Comparison of ENCODE assay signal across 19 cellular contexts in the genomic region with DNA sequence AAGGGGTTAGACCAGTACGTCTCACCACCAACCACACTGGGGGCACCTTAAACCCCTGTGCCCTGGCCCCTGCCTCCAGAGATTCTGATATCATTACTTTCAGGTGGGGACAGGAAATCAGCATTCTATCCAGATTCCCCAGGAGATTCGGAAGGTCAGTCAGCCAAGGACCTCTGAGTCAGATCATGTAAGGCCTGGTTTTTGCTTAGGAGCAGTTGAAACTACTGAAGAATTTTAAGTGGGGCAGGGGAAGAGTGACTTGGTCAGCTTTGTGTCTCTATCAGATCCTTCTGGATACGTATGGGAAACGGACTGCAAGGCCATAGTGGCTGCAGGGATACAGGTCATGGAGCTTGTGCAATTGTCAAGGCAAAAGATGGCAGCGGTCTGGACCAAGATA. TPM values are rescaled to one million over a fixed set of nuclear protein-coding genes. Genes with fewer than 3 reads are reported as not detected.
DNase-seq lines count a peak whose midpoint lies in the region; ATAC-seq and TF ChIP-seq lines count a peak whose summit lies in the region.
"Had no signal": no experiment of that assay in that cellular context is flagged by ENCODE, and none has a peak within 500 bp of the region (broad histone marks: within the 10 kb centered on the region; RNA-seq: fewer than 3 reads in every experiment).

No MANE protein-coding gene starts in this region.

- no peak for ATAC-seq in right cardiac atrium
- no peak for ATAC-seq in heart left ventricle
- ATAC-seq in GM21515 (IDR thresholded peaks at IDR 0.05; ENCODE audit: unreplicated experiment): no peak

- H2AFZ ChIP-seq in osteoblast (ENCODE audit: low read length): no peak overlapping the region

- H3K36me3 ChIP-seq in heart left ventricle: peaks cover 0 to 13% (median 3%) of the 10 kb centered on the region in 9 donors
- H3K36me3 ChIP-seq in osteoblast (ENCODE audit: insufficient read depth, low read length): no peaks in the 10 kb centered on the region

- H4K20me1 ChIP-seq in osteoblast (ENCODE audit: insufficient read depth, low read length): peaks cover 18% of the 10 kb centered on the region

- no peaks in the 10 kb centered on the region for H3K9me3 ChIP-seq in right cardiac atrium (ENCODE audit: control insufficient read depth, low read length)
- no peaks in the 10 kb centered on the region for H3K9me3 ChIP-seq in heart left ventricle
- no peaks in the 10 kb centered on the region for H3K9me3 ChIP-seq in osteoblast (ENCODE audit: low read depth, low read length)

- DNase-seq in right cardiac atrium: no peak
- no peak for DNase-seq in heart left ventricle
- DNase-seq in fibroblast of the aortic adventitia (ENCODE audit: low read depth): peak; percentile 12
- peak; percentile 78 for DNase-seq in osteoblast (ENCODE audit: insufficient read length, low spot score, missing footprints)
- DNase-seq in GM13977 (ENCODE audit: low spot score): no peak
- no peak for DNase-seq in NCI-H446 treated with DMSO at 0.1 percent for 48 hours (lab: John Stamatoyannopoulos, UW)
- DNase-seq: DMS53, GDM1, NCI-H1694 treated with DMSO at 0.1 percent for 48 hours, NCI-H2081 treated with DMSO at 0.1 percent for 48 hours, NCI-H2171 treated with DMSO at 0.1 percent for 48 hours, NCI-H446, NCI-H526 treated with DMSO at 0.1 percent for 48 hours, SHP77 treated with DMSO at 0.1 percent for 48 hours had no signal

- no peak overlapping the region for H3K4me3 ChIP-seq in right cardiac atrium (ENCODE audit: low read length)
- no peak overlapping the region for H3K4me3 ChIP-seq in heart left ventricle
- no peak overlapping the region for H3K4me3 ChIP-seq in fibroblast of the aortic adventitia (ENCODE audit: low read depth, low read length)
- no peak overlapping the region for H3K4me3 ChIP-seq in osteoblast (ENCODE audit: insufficient read depth, low read length)
- H3K4me3 ChIP-seq: SK-N-MC had no signal

- intact Hi-C loops in right cardiac atrium (cut with DNase I): loop anchor here in 1 of 4 donors (10.0 kb wide), 1 partner anchor 47 kb away; no protein-coding TSS in a partner anchor
- intact Hi-C loops in heart left ventricle (cut with DNase I): loop anchor here in 4 of 10 donors (5.0 to 10.0 kb wide), 3 partner anchors 44 to 253 kb away; no protein-coding TSS in a partner anchor

- H3K79me2 ChIP-seq in osteoblast (ENCODE audit: insufficient read depth, low read length): peaks cover 78% of the 10 kb centered on the region

- H3K27me3 ChIP-seq in right cardiac atrium (ENCODE audit: control insufficient read depth, insufficient read depth) (no peaks in the 10 kb centered on the region), heart left ventricle (no peaks in the 10 kb centered on the region), osteoblast (ENCODE audit: insufficient read depth, low read length) (no peaks in the 10 kb centered on the region)

- 67% methylated on average over 5 of the region's 5 CpGs for WGBS in right cardiac atrium
- 63 to 80% (median 70%) methylated on average over 5 of the region's 5 CpGs for WGBS in heart left ventricle, 4 donors

- no peak for TF ChIP-seq POLR2A in heart left ventricle (IDR thresholded peaks at IDR 0.05)

- H3K27ac ChIP-seq in right cardiac atrium (ENCODE audit: low read length): peak overlapping the region; percentile 25
- H3K27ac ChIP-seq in heart left ventricle: peak overlapping the region in 3 of 12 donors; percentile 4 to 78 (median 69)
- no peak overlapping the region for H3K27ac ChIP-seq in osteoblast (ENCODE audit: low read depth, low read length)
- H3K27ac ChIP-seq: SK-N-MC had no signal

- H3K4me1 ChIP-seq in right cardiac atrium (ENCODE audit: control insufficient read depth, insufficient read depth, low read length): peaks cover 15% of the 10 kb centered on the region
- H3K4me1 ChIP-seq in heart left ventricle: peaks cover 0 to 62% (median 37%) of the 10 kb centered on the region in 12 donors
- H3K4me1 ChIP-seq in osteoblast (ENCODE audit: insufficient read depth, low read length): peaks cover 11% of the 10 kb centered on the region

- in situ Hi-C loops in GM13977 (cut with MboI; ENCODE audit: low pct_unique_long_range_greater_than_20kb, low sequenced_read_pairs, unreplicated experiment): no loop called here

- H3K4me2 ChIP-seq in osteoblast (ENCODE audit: insufficient read depth, low read length): no peak overlapping the region

- TF ChIP-seq CTCF in heart left ventricle (IDR thresholded peaks at IDR 0.05): no peak
- TF ChIP-seq CTCF in fibroblast of the aortic adventitia (IDR thresholded peaks at IDR 0.05; ENCODE audit: insufficient read depth, low read length): no peak
- no peak for TF ChIP-seq CTCF in osteoblast (IDR thresholded peaks at IDR 0.05; ENCODE audit: extremely low read depth, low read depth, low read length)
- TF ChIP-seq CTCF in GM13977 (IDR thresholded peaks at IDR 0.05; ENCODE audit: extremely low read depth, insufficient read depth, missing control alignments): no peak

RNA-seq across cellular contexts. Expression of a gene that starts 9.0 kb away (rescaled TPM):
- total RNA-seq in right cardiac atrium (10 to 100 TPM; 66.0 to 85.0 (median 74.3) TPM), heart left ventricle (100 to 1,000 TPM in 1 of 9 donors, 10 to 100 TPM in 8; 37.8 to 103 (median 64.8) TPM), fibroblast of the aortic adventitia (ENCODE audit: low replicate concordance) (6.8 and 31.1 TPM in 2 replicates), osteoblast (31.8 and 35.4 TPM in 2 replicates)
- polyA plus RNA-seq in right cardiac atrium (34.4 TPM), heart left ventricle (10 to 100 TPM; 34.5 to 47.2 TPM)
- total RNA-seq: B cell had no signal
- polyA plus RNA-seq: CD14-positive monocyte, IgD-negative memory B cell had no signal

Comparison
In these comparisons a context has a peak if more than half of its experiments do, and no peak if none do; other contexts are left out.
1. DNase-seq: peak in fibroblast of the aortic adventitia (single experiment) and osteoblast (single experiment); none in right cardiac atrium (0 of 3), heart left ventricle (0 of 5), GM13977 (single experiment) and NCI-H446 treated with DMSO at 0.1 percent for 48 hours (single experiment).